1 cellular context compared by ENCODE assay signal in genomic region chr19:18429717-18430416, GRCh38.
A peak's percentile ranks its signal among the peaks of the same experiment; 100 is the strongest.
TF ChIP-seq lines count a peak whose summit lies in the region.

No MANE protein-coding gene starts in this region.

TF ChIP-seq in HepG2, 621 proteins besides CTCF, POLR2A, EP300 and RAD21:
- TF ChIP-seq ZNF576 (CRISPR knock-in tag; IDR thresholded peaks at IDR 0.05): no peak
- TF ChIP-seq RBM39 (IDR thresholded peaks at IDR 0.05; ENCODE audit: low read depth, low read length, poor library complexity, severe bottlenecking): no peak
- no peak for TF ChIP-seq ZNF780A (CRISPR knock-in tag; IDR thresholded peaks at IDR 0.05)
- TF ChIP-seq ZSCAN20 (CRISPR knock-in tag; IDR thresholded peaks at IDR 0.05; ENCODE audit: borderline replicate concordance): no peak
- peak; percentile 97 for TF ChIP-seq ZNF768 (CRISPR knock-in tag; IDR thresholded peaks at IDR 0.05)
- no peak for TF ChIP-seq ZBTB21 (CRISPR knock-in tag; IDR thresholded peaks at IDR 0.05)
- no peak for TF ChIP-seq ZNF335 (CRISPR knock-in tag; IDR thresholded peaks at IDR 0.05)
- no peak for TF ChIP-seq ZNF251 (CRISPR knock-in tag; IDR thresholded peaks at IDR 0.05)
